12 cellular contexts compared by ENCODE assay signal in genomic region chr6:11824986-11825385, GRCh38. TPM values are rescaled to one million over a fixed set of nuclear protein-coding genes. Genes with fewer than 3 reads are reported as not detected.
DNase-seq lines count a peak whose midpoint lies in the region; ATAC-seq lines count a peak whose summit lies in the region.
"Had no signal": no experiment of that assay in that cellular context is flagged by ENCODE, and none has a peak within 500 bp of the region (broad histone marks: within the 10 kb centered on the region; RNA-seq: fewer than 3 reads in every experiment).

No MANE protein-coding gene starts in this region.

- no peaks in the 10 kb centered on the region for H3K36me3 Mint-ChIP-seq in memory B cell

- ATAC-seq in GM18520 (IDR thresholded peaks at IDR 0.05; ENCODE audit: unreplicated experiment) (peak; percentile 90), GM21723 (IDR thresholded peaks at IDR 0.05; ENCODE audit: unreplicated experiment) (peak; percentile 58), HG03565 (IDR thresholded peaks at IDR 0.05; ENCODE audit: unreplicated experiment) (peak; percentile 68), memory B cell (ENCODE audit: low read depth) (peak; percentile 61), esophagus mucosa (no peak)
- ATAC-seq: gastroesophageal sphincter had no signal

- DNase-seq in memory B cell (ENCODE audit: low spot score in 2 of 2) (no peak), NCI-H187 treated with DMSO at 0.1 percent for 48 hours (lab: John Stamatoyannopoulos, UW) (no peak), superior temporal gyrus (ENCODE audit: extremely low spot score) (no peak), HPDE6-E6E7 (ENCODE audit: extremely low spot score) (no peak)
- DNase-seq: activated CD8-positive, alpha-beta memory T cell treated with anti-CD3 and anti-CD28 coated beads, Interleukin-2, amount 50 U/mL, for 48 hours; pancreas; stimulated activated naive CD4-positive, alpha-beta T cell had no signal

- peaks cover 2% of the 10 kb centered on the region for H3K27me3 Mint-ChIP-seq in memory B cell

- H3K9me3 Mint-ChIP-seq in memory B cell: no peaks in the 10 kb centered on the region

- peak overlapping the region; percentile 35 for H3K27ac Mint-ChIP-seq in memory B cell

- H3K4me3 Mint-ChIP-seq in memory B cell: no peak overlapping the region

- H3K4me1 Mint-ChIP-seq in memory B cell: peaks cover 17% of the 10 kb centered on the region

RNA-seq across cellular contexts. Expression of gene ADTRP, which starts 46.4 kb away (rescaled TPM):
- total RNA-seq in esophagus mucosa: 0.72 TPM
